Comparison of ENCODE assay signal across 21 cellular contexts in genomic region chr1:26951821-26952497, GRCh38. TPM values are rescaled to one million over a fixed set of nuclear protein-coding genes. Genes with fewer than 3 reads are reported as not detected.
DNase-seq lines count a peak whose midpoint lies in the region; ATAC-seq, FAIRE-seq and TF ChIP-seq lines count a peak whose summit lies in the region.
"Had no signal": no experiment of that assay in that cellular context is flagged by ENCODE, and none has a peak within 500 bp of the region (broad histone marks: within the 10 kb centered on the region; RNA-seq: fewer than 3 reads in every experiment).

No MANE protein-coding gene starts in this region.

- H4K8ac ChIP-seq in trophoblast cell (ENCODE audit: low read depth, low read length): no peak overlapping the region

- H3K9me3 ChIP-seq in K562 (replicated peaks; ENCODE audit: control insufficient read depth, insufficient read depth, low read depth, low read length) (no peaks in the 10 kb centered on the region; the same call in 1 of the 2 replicates), small intestine (ENCODE audit: control insufficient read depth, low read depth) (no peaks in the 10 kb centered on the region), trophoblast cell (ENCODE audit: insufficient read depth, low read depth, low read length) (peaks cover 2% of the 10 kb centered on the region)
- H3K9me3 ChIP-seq: BE2C had no signal

- POLR2A ChIA-PET in K562 (lab: Yijun Ruan, JAX): interaction anchor here (0.6 to 0.8 kb wide), 3 partner anchors 10 to 21 kb away, joined by 3 to 5 read pairs (median 3); no protein-coding TSS in a partner anchor

- TF ChIP-seq POLR2A in K562 (conservative IDR thresholded peaks at IDR 0.05): no peak

- H2BK5ac ChIP-seq in trophoblast cell (ENCODE audit: low read depth, low read length, poor library complexity): no peak overlapping the region

- no peaks in the 10 kb centered on the region for H3K27me3 ChIP-seq in K562 (ENCODE audit: control insufficient read depth in 2 of 2, insufficient read depth in 2 of 2, low read length in 2 of 2)
- H3K27me3 ChIP-seq in small intestine (ENCODE audit: control insufficient read depth in 2 of 2, insufficient read depth in 2 of 2, low read length in 2 of 2): no peaks in the 10 kb centered on the region
- H3K27me3 ChIP-seq in trophoblast cell (ENCODE audit: insufficient read depth, low read length): no peaks in the 10 kb centered on the region
- H3K27me3 ChIP-seq: BE2C had no signal

- H3K4me2 ChIP-seq in K562 (ENCODE audit: insufficient read depth, low read length): peak overlapping the region; percentile 57
- H3K4me2 ChIP-seq in trophoblast cell (ENCODE audit: low read length): no peak overlapping the region
- H3K4me2 ChIP-seq: GM23338 had no signal

- H3K9ac ChIP-seq in K562 (ENCODE audit: insufficient read depth in 1 of 2, low read depth in 2 of 2, low read length in 2 of 2): peak overlapping the region in 1 of 2 experiments; percentile 84; a peak in 2 of 4 replicates
- H3K9ac ChIP-seq in trophoblast cell (ENCODE audit: low read length): no peak overlapping the region

- no peak overlapping the region for H2AK5ac ChIP-seq in trophoblast cell (ENCODE audit: low read length)

- H3K14ac ChIP-seq in trophoblast cell (ENCODE audit: low read length): no peak overlapping the region

- H4K91ac ChIP-seq in trophoblast cell (ENCODE audit: low read depth, low read length): no peak overlapping the region

- H3K79me1 ChIP-seq in trophoblast cell (ENCODE audit: low read length): no peaks in the 10 kb centered on the region

- CTCF ChIA-PET in K562 (lab: Yijun Ruan, JAX; ENCODE audit: low intra/inter-chr PET ratio): no interaction called here

- H3K4ac ChIP-seq in trophoblast cell (ENCODE audit: low read depth, low read length): no peak overlapping the region

- no peak for TF ChIP-seq RAD21 in K562 (CRISPR knock-in tag; conservative IDR thresholded peaks at IDR 0.05 in 1 of 2, IDR thresholded peaks at IDR 0.05 in 1 of 2)

- no peak overlapping the region for H4K12ac ChIP-seq in trophoblast cell (ENCODE audit: low read depth, low read length)

- DNase-seq in K562 (ENCODE audit: extremely low read depth in 1 of 4, low spot score in 3 of 4) (peak; percentile 78 to 89 (median 82)), left colon (peak in 1 of 2 donors; percentile 25), small intestine (peak; percentile 33), NCI-H2081 (lab: John Stamatoyannopoulos, UW) (no peak), trophoblast cell (no peak), D341Med (ENCODE audit: low spot score) (no peak)
- DNase-seq: BE2C; C1 segment of cervical spinal cord; CD4-positive, CD25-positive, alpha-beta regulatory T cell; CD8-positive, alpha-beta memory T cell; COR-L47; HCEC 1CT had no signal

- no peak overlapping the region for H3K27ac ChIP-seq in K562 (ENCODE audit: extremely low read depth, low read depth, low read length)
- no peak overlapping the region for H3K27ac ChIP-seq in small intestine (ENCODE audit: low read depth in 1 of 2, low read length in 1 of 2)
- no peak overlapping the region for H3K27ac ChIP-seq in trophoblast cell (ENCODE audit: low read depth, low read length)

- peak; percentile 26 for FAIRE-seq in K562 (lab: Jason Lieb, UNC)
- no peak for FAIRE-seq in small intestine (lab: Jason Lieb, UNC)
- FAIRE-seq: D721Med, G401.6, GM12892, GM18507, H54, HepG2 had no signal

- H2BK120ac ChIP-seq in trophoblast cell (ENCODE audit: insufficient read depth, low read length, poor library complexity): no peak overlapping the region

- H3K23ac ChIP-seq in trophoblast cell (ENCODE audit: low read length): no peak overlapping the region

- H3K4me1 ChIP-seq in K562 (replicated peaks in 1 of 2; ENCODE audit: control insufficient read depth in 2 of 2, insufficient read depth in 2 of 2, low read length in 2 of 2): peaks cover 22 to 32% of the 10 kb centered on the region in 2 experiments; a peak in 4 of 5 replicates
- no peaks in the 10 kb centered on the region for H3K4me1 ChIP-seq in small intestine (ENCODE audit: control insufficient read depth in 2 of 2, insufficient read depth in 1 of 2, low read depth in 1 of 2, low read length in 1 of 2)
- H3K4me1 ChIP-seq in trophoblast cell (ENCODE audit: control insufficient read depth in 1 of 2, insufficient read depth in 2 of 2, low read length in 2 of 2): no peaks in the 10 kb centered on the region
- H3K4me1 ChIP-seq: BE2C had no signal

- BruUV-seq in K562 (replicated peaks; lab: Mats Ljungman, UMichigan): no TSS peak

- H2AFZ ChIP-seq in K562 (ENCODE audit: low read depth, low read length) (peak overlapping the region; percentile 67), trophoblast cell (ENCODE audit: insufficient read depth, low read length, poor library complexity) (no peak overlapping the region)
- H2AFZ ChIP-seq: GM23338 had no signal

- no peak for TF ChIP-seq EP300 in K562 (IDR thresholded peaks at IDR 0.05; ENCODE audit: low read length)

- in situ Hi-C loops in K562 (cut with MboI): no loop called here

- intact Hi-C loops in K562 (cut with micrococcal nuclease): no loop called here
- intact Hi-C loops in left colon (cut with DNase I, micrococcal nuclease): no loop called here

- H2BK12ac ChIP-seq in trophoblast cell (ENCODE audit: low read length): no peak overlapping the region

- TF ChIP-seq CTCF in K562 (IDR thresholded peaks at IDR 0.05 in 2 of 3, conservative IDR thresholded peaks at IDR 0.05 in 1 of 3; ENCODE audit: insufficient read depth in 2 of 3, low read depth in 1 of 3, low read length in 3 of 3): no peak

- 16% methylated on average over 24 of the region's 24 CpGs for WGBS in K562 (ENCODE audit: insufficient coverage, low coverage, missing lambda C conversion rate)
- 77 to 86% (median 81%) methylated on average over 24 of the region's 24 CpGs for WGBS in small intestine, 3 donors
- WGBS in trophoblast cell (ENCODE audit: extremely low coverage, insufficient coverage, insufficient read length): no CpG with 5 or more reads among the region's 24 CpGs

- peaks cover 4% of the 10 kb centered on the region for H3K9me1 ChIP-seq in K562 (ENCODE audit: control insufficient read depth, insufficient read depth, low read length)

- H4K20me1 ChIP-seq in K562 (replicated peaks; ENCODE audit: control insufficient read depth, insufficient read depth, low read length): no peaks in the 10 kb centered on the region

- H3K4me3 ChIP-seq in K562 (no peak overlapping the region), small intestine (ENCODE audit: low read depth in 1 of 2, low read length in 2 of 2) (no peak overlapping the region), trophoblast cell (ENCODE audit: low read depth, low read length) (no peak overlapping the region)
- H3K4me3 ChIP-seq: GM23338 had no signal

- H3K79me2 ChIP-seq in K562 (ENCODE audit: control insufficient read depth, insufficient read depth, low read length): no peaks in the 10 kb centered on the region
- H3K79me2 ChIP-seq in trophoblast cell (ENCODE audit: control insufficient read depth, insufficient read depth, low read length, poor library complexity): no peaks in the 10 kb centered on the region

- ATAC-seq in K562 (peak; percentile 80), left colon (peak; percentile 48)
- ATAC-seq: GM23338, HepG2 had no signal

- H3K36me3 ChIP-seq in K562 (ENCODE audit: control insufficient read depth, insufficient read depth, low read length): peaks cover 4% of the 10 kb centered on the region; the same call in 2 of the 3 replicates
- peaks cover 0 to 4% of the 10 kb centered on the region in 2 donors for H3K36me3 ChIP-seq in small intestine (ENCODE audit: control insufficient read depth in 2 of 2, insufficient read depth in 2 of 2, low read length in 2 of 2)
- H3K36me3 ChIP-seq in trophoblast cell (ENCODE audit: control insufficient read depth in 1 of 2, insufficient read depth in 2 of 2, low read length in 2 of 2): peaks cover 36 to 40% of the 10 kb centered on the region in 2 experiments
- H3K36me3 ChIP-seq: BE2C had no signal

- H3K18ac ChIP-seq in trophoblast cell (ENCODE audit: low read length): no peak overlapping the region

RNA-seq across cellular contexts. Expression of gene KDF1, which starts 8.3 kb away (rescaled TPM):
- total RNA-seq in K562 (2011; cell fraction: chromatin; rRNA removed; ENCODE audit: low replicate concordance): 1.2 and 3.2 TPM in 2 replicates
- 2.0 and 2.1 TPM in 2 replicates for total RNA-seq in K562 (2011; cell fraction: nucleolus; rRNA removed)
- total RNA-seq in K562 (2011; cell fraction: nucleoplasm; rRNA removed): 1.5 and 1.8 TPM in 2 replicates
- total RNA-seq in K562 (2014; rRNA removed) (0.73 and 2.6 TPM in 2 replicates), K562 (2014; rRNA removed; fragmentation: Illumina TruSeq; extraction: Trizol) (0.62 and 0.73 TPM in 2 replicates), K562 (2015; rRNA removed; fragmentation: Illumina TruSeq; extraction: Trizol) (0.53 and 0.83 TPM in 2 replicates), K562 (2021) (1.9 and 2.4 TPM in 2 replicates), left colon (10 to 100 TPM; 24.7 to 25.6 TPM)
- polyA plus RNA-seq in K562 (2011; rRNA removed) (1.4 and 4.8 TPM in 2 replicates), K562 (2014; fragmentation: Illumina TruSeq; extraction: Trizol) (1.3 and 1.9 TPM in 2 replicates), K562 (2014; fragmentation: Nextera tagmentation; extraction: Ambion mirVana) (under 1 TPM; 0.38 to 0.48 TPM), K562 (2014; rRNA removed) (1.0 and 1.3 TPM in 2 replicates), small intestine (10 to 100 TPM; 19.9 to 30.8 (median 30.4) TPM)
- 4.7 and 4.9 TPM in 2 replicates for polyA plus RNA-seq in K562 (2011; cell fraction: cytosol; rRNA removed)
- 3.2 and 3.7 TPM in 2 replicates for polyA plus RNA-seq in K562 (2011; cell fraction: nucleus; rRNA removed)
- polyA plus RNA-seq in K562 (2012): 1.2 and 3.1 TPM in 2 replicates
- 2.2 and 4.5 TPM in 2 replicates for polyA minus RNA-seq in K562 (2011; rRNA and poly(A)+ RNA removed)
- polyA minus RNA-seq in K562 (2011; cell fraction: cytosol; rRNA and poly(A)+ RNA removed): 2.3 and 3.9 TPM in 2 replicates
- 0.81 and 1.4 TPM in 2 replicates for polyA minus RNA-seq in K562 (2011; cell fraction: nucleus; rRNA and poly(A)+ RNA removed)
- polyA plus RNA-seq in trophoblast cell (2013): 10.6 and 10.8 TPM in 2 replicates
- total RNA-seq: A172 had no signal

RNA-seq across cellular contexts. Expression of gene NUDC, which starts 30.4 kb away (rescaled TPM):
- total RNA-seq in K562 (2011; cell fraction: chromatin; rRNA removed; ENCODE audit: low replicate concordance): 70.9 and 112 TPM in 2 replicates
- total RNA-seq in K562 (2011; cell fraction: nucleolus; rRNA removed): 73.0 and 85.1 TPM in 2 replicates
- total RNA-seq in K562 (2011; cell fraction: nucleoplasm; rRNA removed): 71.2 and 76.6 TPM in 2 replicates
- total RNA-seq in K562 (2014; rRNA removed) (234 and 265 TPM in 2 replicates), K562 (2014; rRNA removed; fragmentation: Illumina TruSeq; extraction: Trizol) (83.1 and 86.9 TPM in 2 replicates), K562 (2015; rRNA removed; fragmentation: Illumina TruSeq; extraction: Trizol) (156 and 157 TPM in 2 replicates), K562 (2021) (160 and 170 TPM in 2 replicates), left colon (10 to 100 TPM; 39.4 to 40.3 TPM)
- polyA plus RNA-seq in K562 (2011; rRNA removed) (42.5 and 59.7 TPM in 2 replicates), K562 (2014; fragmentation: Illumina TruSeq; extraction: Trizol) (202 and 219 TPM in 2 replicates), K562 (2014; fragmentation: Nextera tagmentation; extraction: Ambion mirVana) (10 to 100 TPM in 1 of 2 experiments, 1 to 10 TPM in 1; 9.8 to 18.1 TPM), K562 (2014; rRNA removed) (126 and 149 TPM in 2 replicates), small intestine (10 to 100 TPM; 39.4 to 70.5 (median 40.0) TPM)
- 49.6 and 54.7 TPM in 2 replicates for polyA plus RNA-seq in K562 (2011; cell fraction: cytosol; rRNA removed)
- 56.8 and 59.7 TPM in 2 replicates for polyA plus RNA-seq in K562 (2011; cell fraction: nucleus; rRNA removed)
- 171 and 247 TPM in 2 replicates for polyA plus RNA-seq in K562 (2012)
- polyA minus RNA-seq in K562 (2011; rRNA and poly(A)+ RNA removed): 42.3 and 52.0 TPM in 2 replicates
- polyA minus RNA-seq in K562 (2011; cell fraction: cytosol; rRNA and poly(A)+ RNA removed): 79.7 and 80.2 TPM in 2 replicates
- 19.4 and 28.9 TPM in 2 replicates for polyA minus RNA-seq in K562 (2011; cell fraction: nucleus; rRNA and poly(A)+ RNA removed)
- polyA plus RNA-seq in trophoblast cell (2013): 61.4 and 64.4 TPM in 2 replicates

RNA-seq across cellular contexts. Expression of gene NR0B2, which starts 38.2 kb away (rescaled TPM):
- total RNA-seq in K562 (2011; cell fraction: chromatin; rRNA removed; ENCODE audit: low replicate concordance): not detected in 2 replicates
- not detected in 2 replicates for total RNA-seq in K562 (2011; cell fraction: nucleolus; rRNA removed)
- not detected in 2 replicates for total RNA-seq in K562 (2011; cell fraction: nucleoplasm; rRNA removed)
- not detected in 2 replicates for total RNA-seq in K562 (2014; rRNA removed)
- not detected in 2 replicates for total RNA-seq in K562 (2014; rRNA removed; fragmentation: Illumina TruSeq; extraction: Trizol)
- not detected in 2 replicates for total RNA-seq in K562 (2015; rRNA removed; fragmentation: Illumina TruSeq; extraction: Trizol)
- total RNA-seq in K562 (2021): not detected in 2 replicates
- polyA plus RNA-seq in K562 (2011; rRNA removed): not detected in 2 replicates
- polyA plus RNA-seq in K562 (2011; cell fraction: cytosol; rRNA removed): 0.06 TPM in 1 of 2 replicates, not detected in the other
- not detected in 2 replicates for polyA plus RNA-seq in K562 (2011; cell fraction: nucleus; rRNA removed)
- polyA plus RNA-seq in K562 (2012): 0.08 TPM in 1 of 2 replicates, not detected in the other
- not detected in 2 replicates for polyA plus RNA-seq in K562 (2014; fragmentation: Illumina TruSeq; extraction: Trizol)
- polyA plus RNA-seq in K562 (2014; fragmentation: Nextera tagmentation; extraction: Ambion mirVana): not detected
- polyA plus RNA-seq in K562 (2014; rRNA removed): not detected in 2 replicates
- polyA minus RNA-seq in K562 (2011; rRNA and poly(A)+ RNA removed): not detected in 2 replicates
- polyA minus RNA-seq in K562 (2011; cell fraction: cytosol; rRNA and poly(A)+ RNA removed): not detected in 2 replicates
- polyA minus RNA-seq in K562 (2011; cell fraction: nucleus; rRNA and poly(A)+ RNA removed): not detected in 2 replicates
- under 1 TPM; 0.31 to 0.34 TPM for total RNA-seq in left colon
- 100 to 1,000 TPM in 2 of 3 donors, 10 to 100 TPM in 1; 54.9 to 443 (median 366) TPM for polyA plus RNA-seq in small intestine
- not detected in 2 replicates for polyA plus RNA-seq in trophoblast cell (2013)
- total RNA-seq: A172; CD4-positive, CD25-positive, alpha-beta regulatory T cell; CD8-positive, alpha-beta memory T cell; GM23338 had no signal
- polyA plus RNA-seq: CD4-positive, CD25-positive, alpha-beta regulatory T cell; CD8-positive, alpha-beta memory T cell; IgD-negative memory B cell had no signal

RNA-seq across cellular contexts. Expression of gene TRNP1, which starts 41.5 kb away (rescaled TPM):
- 0.90 and 1.7 TPM in 2 replicates for total RNA-seq in K562 (2011; cell fraction: chromatin; rRNA removed; ENCODE audit: low replicate concordance)
- 1.3 and 1.8 TPM in 2 replicates for total RNA-seq in K562 (2011; cell fraction: nucleolus; rRNA removed)
- total RNA-seq in K562 (2011; cell fraction: nucleoplasm; rRNA removed): 1.3 TPM in 2 replicates
- total RNA-seq in K562 (2014; rRNA removed) (1.1 and 1.2 TPM in 2 replicates), K562 (2014; rRNA removed; fragmentation: Illumina TruSeq; extraction: Trizol) (0.73 and 0.95 TPM in 2 replicates), K562 (2015; rRNA removed; fragmentation: Illumina TruSeq; extraction: Trizol) (0.26 and 0.47 TPM in 2 replicates), K562 (2021) (0.95 and 2.3 TPM in 2 replicates), left colon (1 to 10 TPM; 1.3 to 3.0 TPM)
- polyA plus RNA-seq in K562 (2011; rRNA removed) (0.98 and 1.9 TPM in 2 replicates), K562 (2014; fragmentation: Illumina TruSeq; extraction: Trizol) (0.98 and 1.4 TPM in 2 replicates), K562 (2014; fragmentation: Nextera tagmentation; extraction: Ambion mirVana) (under 1 TPM; 0.03 to 0.14 TPM), K562 (2014; rRNA removed) (0.97 and 1.3 TPM in 2 replicates), small intestine (10 to 100 TPM; 10.8 to 15.6 (median 12.7) TPM)
- polyA plus RNA-seq in K562 (2011; cell fraction: cytosol; rRNA removed): 1.7 and 2.1 TPM in 2 replicates
- 1.1 and 1.7 TPM in 2 replicates for polyA plus RNA-seq in K562 (2011; cell fraction: nucleus; rRNA removed)
- polyA plus RNA-seq in K562 (2012): 0.29 and 0.94 TPM in 2 replicates
- 0.32 and 0.90 TPM in 2 replicates for polyA minus RNA-seq in K562 (2011; rRNA and poly(A)+ RNA removed)
- polyA minus RNA-seq in K562 (2011; cell fraction: cytosol; rRNA and poly(A)+ RNA removed): 0.38 TPM in 1 of 2 replicates, not detected in the other
- polyA minus RNA-seq in K562 (2011; cell fraction: nucleus; rRNA and poly(A)+ RNA removed): 0.81 and 1.1 TPM in 2 replicates
- 1.8 and 2.3 TPM in 2 replicates for polyA plus RNA-seq in trophoblast cell (2013)
- total RNA-seq: CD4-positive, CD25-positive, alpha-beta regulatory T cell had no signal
- polyA plus RNA-seq: CD4-positive, CD25-positive, alpha-beta regulatory T cell; CD8-positive, alpha-beta memory T cell; IgD-negative memory B cell had no signal

RNA-seq across cellular contexts. Expression of gene GPATCH3, which starts 51.7 kb away (rescaled TPM):
- 15.2 and 22.9 TPM in 2 replicates for total RNA-seq in K562 (2011; cell fraction: chromatin; rRNA removed; ENCODE audit: low replicate concordance)
- total RNA-seq in K562 (2011; cell fraction: nucleolus; rRNA removed): 20.1 and 20.7 TPM in 2 replicates
- 11.5 and 12.9 TPM in 2 replicates for total RNA-seq in K562 (2011; cell fraction: nucleoplasm; rRNA removed)
- total RNA-seq in K562 (2014; rRNA removed): 16.4 and 21.0 TPM in 2 replicates
- total RNA-seq in K562 (2014; rRNA removed; fragmentation: Illumina TruSeq; extraction: Trizol): 8.6 and 9.9 TPM in 2 replicates
- 15.3 and 16.2 TPM in 2 replicates for total RNA-seq in K562 (2015; rRNA removed; fragmentation: Illumina TruSeq; extraction: Trizol)
- 22.5 and 23.0 TPM in 2 replicates for total RNA-seq in K562 (2021)
- 5.4 and 7.2 TPM in 2 replicates for polyA plus RNA-seq in K562 (2011; rRNA removed)
- polyA plus RNA-seq in K562 (2011; cell fraction: cytosol; rRNA removed): 7.0 and 9.7 TPM in 2 replicates
- 10.6 and 15.3 TPM in 2 replicates for polyA plus RNA-seq in K562 (2011; cell fraction: nucleus; rRNA removed)
- polyA plus RNA-seq in K562 (2012): 13.1 and 16.8 TPM in 2 replicates
- polyA plus RNA-seq in K562 (2014; fragmentation: Illumina TruSeq; extraction: Trizol): 14.4 and 17.5 TPM in 2 replicates
- polyA plus RNA-seq in K562 (2014; fragmentation: Nextera tagmentation; extraction: Ambion mirVana): 1 to 10 TPM; 1.6 to 4.9 TPM
- polyA plus RNA-seq in K562 (2014; rRNA removed): 13.3 and 16.1 TPM in 2 replicates
- 6.1 and 6.7 TPM in 2 replicates for polyA minus RNA-seq in K562 (2011; rRNA and poly(A)+ RNA removed)
- 3.6 and 6.0 TPM in 2 replicates for polyA minus RNA-seq in K562 (2011; cell fraction: cytosol; rRNA and poly(A)+ RNA removed)
- 8.1 and 10.2 TPM in 2 replicates for polyA minus RNA-seq in K562 (2011; cell fraction: nucleus; rRNA and poly(A)+ RNA removed)
- total RNA-seq in left colon: 10 to 100 TPM; 12.3 to 15.2 TPM
- 10 to 100 TPM; 11.0 to 55.7 (median 43.2) TPM for polyA plus RNA-seq in small intestine
- polyA plus RNA-seq in trophoblast cell (2013): 17.8 and 18.2 TPM in 2 replicates

Comparison
In these comparisons a context has a peak if more than half of its experiments do, and no peak if none do; other contexts are left out.
1. DNase-seq: peak in K562 (4 of 4) and small intestine (single experiment); none in NCI-H2081 (0 of 2), trophoblast cell (0 of 2) and D341Med (single experiment).
2. RNA of gene KDF1, which starts 8.3 kb away (total RNA-seq): 24.7 to 25.6 TPM in left colon; 0.53 to 3.2 TPM in K562; every median in the first group is over 4 times any median in the second.